Comparison of ENCODE assay signal across 8 cellular contexts in the genomic region with DNA sequence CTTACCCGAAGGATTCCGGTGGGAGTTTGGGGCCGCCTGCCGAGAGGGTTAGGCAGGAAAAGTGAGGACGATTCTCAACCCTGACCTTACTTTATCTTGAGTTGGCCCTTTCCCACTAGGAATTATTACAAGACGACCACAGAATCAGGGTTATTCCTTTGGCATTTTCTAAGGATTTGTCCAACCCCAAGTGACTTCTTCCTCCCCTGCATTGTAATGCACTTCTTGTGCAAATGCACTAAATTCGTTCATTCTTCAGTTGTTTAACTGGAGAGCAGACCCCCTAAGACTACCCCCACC. TPM values are rescaled to one million over a fixed set of nuclear protein-coding genes. Genes with fewer than 3 reads are reported as not detected.
DNase-seq lines count a peak whose midpoint lies in the region; ATAC-seq and TF ChIP-seq lines count a peak whose summit lies in the region.

No MANE protein-coding gene starts in this region.

- TF ChIP-seq POLR2A in heart left ventricle (IDR thresholded peaks at IDR 0.05) (no peak), body of pancreas (IDR thresholded peaks at IDR 0.05) (no peak)

- peak overlapping the region; percentile 96 for H3K27ac Mint-ChIP-seq in memory B cell

- H3K9me3 ChIP-seq in heart left ventricle (no peaks in the 10 kb centered on the region), body of pancreas (no peaks in the 10 kb centered on the region)

- H3K4me1 ChIP-seq in heart left ventricle: peaks cover 0 to 47% (median 20%) of the 10 kb centered on the region in 12 donors
- H3K4me1 ChIP-seq in body of pancreas: peaks cover 38% of the 10 kb centered on the region
- H3K4me1 ChIP-seq in urinary bladder (ENCODE audit: insufficient read depth): peaks cover 2% of the 10 kb centered on the region

- H3K4me1 Mint-ChIP-seq in memory B cell: peaks cover 28% of the 10 kb centered on the region

- H3K4me3 Mint-ChIP-seq in memory B cell: peak overlapping the region; percentile 94

- DNase-seq in heart left ventricle (no peak), Right ventricle myocardium superior (no peak), body of pancreas (no peak), memory B cell (ENCODE audit: low spot score in 2 of 2) (no peak), DMS79 treated with DMSO at 0.1 percent for 48 hours (lab: John Stamatoyannopoulos, UW) (no peak), HCEC 1CT (no peak)

- peak overlapping the region in 11 of 12 donors; percentile 57 to 97 (median 87) for H3K27ac ChIP-seq in heart left ventricle
- peak overlapping the region in 3 of 4 donors; percentile 83 to 95 (median 90) for H3K27ac ChIP-seq in body of pancreas
- H3K27ac ChIP-seq in urinary bladder (ENCODE audit: low read depth): no peak overlapping the region

- H3K27me3 Mint-ChIP-seq in memory B cell: no peaks in the 10 kb centered on the region

- intact Hi-C loops in heart left ventricle (cut with DNase I): no loop called here
- intact Hi-C loops in Right ventricle myocardium superior (cut with DNase I): no loop called here
- intact Hi-C loops in body of pancreas (cut with DNase I): no loop called here

- H3K4me3 ChIP-seq in heart left ventricle (peak overlapping the region; percentile 58 to 98 (median 86)), body of pancreas (peak overlapping the region; percentile 53 to 82), urinary bladder (ENCODE audit: low read depth, low read length) (peak overlapping the region; percentile 90)

- H3K9me3 Mint-ChIP-seq in memory B cell: no peaks in the 10 kb centered on the region

- peaks cover 2% of the 10 kb centered on the region for H3K36me3 Mint-ChIP-seq in memory B cell

- ATAC-seq in heart left ventricle (no peak), Right ventricle myocardium superior (ENCODE audit: poor library complexity) (no peak), body of pancreas (no peak), memory B cell (ENCODE audit: low read depth) (no peak), HG02798 (IDR thresholded peaks at IDR 0.05; ENCODE audit: poor library complexity, unreplicated experiment) (no peak)

- H3K27me3 ChIP-seq in heart left ventricle (no peaks in the 10 kb centered on the region), body of pancreas (no peaks in the 10 kb centered on the region)

- H3K36me3 ChIP-seq in heart left ventricle (no peaks in the 10 kb centered on the region), body of pancreas (replicated peaks in 1 of 2; ENCODE audit: insufficient read depth in 1 of 2, low read depth in 2 of 2) (no peaks in the 10 kb centered on the region), urinary bladder (ENCODE audit: insufficient read depth) (no peaks in the 10 kb centered on the region)

- 1 to 4% (median 2%) methylated on average over 7 of the region's 7 CpGs for WGBS in heart left ventricle, 4 donors
- WGBS in body of pancreas, 2 donors: 0 to 2% methylated on average over 7 of the region's 7 CpGs
- 4% methylated on average over 7 of the region's 7 CpGs for WGBS in urinary bladder

- TF ChIP-seq CTCF in heart left ventricle (IDR thresholded peaks at IDR 0.05) (no peak), body of pancreas (IDR thresholded peaks at IDR 0.05) (no peak)

RNA-seq across cellular contexts. Expression of gene TMEM217, which starts 0.4 kb away (rescaled TPM):
- total RNA-seq in heart left ventricle (1 to 10 TPM in 2 of 9 donors, under 1 TPM in 4, not detected in 3; 0.23 to 2.1 (median 0.75) TPM), Right ventricle myocardium superior (not detected), body of pancreas (not detected), urinary bladder (3.4 TPM)
- polyA plus RNA-seq in heart left ventricle (under 1 TPM; 0.15 to 0.73 TPM), urinary bladder (0.24 TPM)

RNA-seq across cellular contexts. Expression of gene TBC1D22B, which starts 0.8 kb away (rescaled TPM):
- total RNA-seq in heart left ventricle (10 to 100 TPM in 1 of 9 donors, 1 to 10 TPM in 8; 5.5 to 10.0 (median 7.3) TPM), Right ventricle myocardium superior (5.6 TPM), body of pancreas (1 to 10 TPM; 8.0 to 8.2 TPM), urinary bladder (5.7 TPM)
- polyA plus RNA-seq in heart left ventricle (10 to 100 TPM in 1 of 2 donors, 1 to 10 TPM in 1; 3.1 to 10.7 TPM), urinary bladder (6.4 TPM)
